In genomic region chr16:87033541-87034300, GRCh38 we compare ENCODE assay signal across 28 cellular contexts.
A peak's percentile ranks its signal among the peaks of the same experiment; 100 is the strongest.
DNase-seq lines count a peak whose midpoint lies in the region; ATAC-seq and TF ChIP-seq lines count a peak whose summit lies in the region.
"Had no signal": no experiment of that assay in that cellular context is flagged by ENCODE, and none has a peak within 500 bp of the region (broad histone marks: within the 10 kb centered on the region; RNA-seq: fewer than 3 reads in every experiment).

No MANE protein-coding gene starts in this region.

- H3K4me1 ChIP-seq in ascending aorta (peaks cover 11 to 14% of the 10 kb centered on the region in 2 donors), cardiac muscle cell (ENCODE audit: low read depth) (peaks cover 27% of the 10 kb centered on the region), smooth muscle cell (ENCODE audit: low read depth) (peaks cover 8% of the 10 kb centered on the region)
- H3K4me1 ChIP-seq: thyroid gland had no signal

- peaks cover 51% of the 10 kb centered on the region for H3K4me1 Mint-ChIP-seq in nephron progenitor cell
- H3K4me1 Mint-ChIP-seq: activated CD4-positive, alpha-beta memory T cell treated with anti-CD3 and anti-CD28 coated beads, Interleukin-2, amount 10 ng/mL, durations not matched to agents 7 days and 5 days; activated T-helper 17 cell treated with anti-CD3 and anti-CD28 coated beads, Interleukin-2, amount 50 U/mL, for 72 hours; stimulated activated naive CD8-positive, alpha-beta T cell treated with anti-CD3 and anti-CD28 coated beads, Interleukin-15, amount 100 ng/mL, for 72 hours had no signal

- 71% methylated on average over 18 of the region's 18 CpGs for WGBS in smooth muscle cell (ENCODE audit: low lambda C conversion rate)

- no peak overlapping the region for H3K27ac Mint-ChIP-seq in nephron progenitor cell
- H3K27ac Mint-ChIP-seq: activated CD4-positive, alpha-beta memory T cell treated with anti-CD3 and anti-CD28 coated beads, Interleukin-2, amount 10 ng/mL, durations not matched to agents 7 days and 5 days; activated naive CD4-positive, alpha-beta T cell treated with anti-CD3 and anti-CD28 coated beads, Interleukin-2, amount 50 U/mL, for 72 hours; activated T-helper 17 cell treated with anti-CD3 and anti-CD28 coated beads, Interleukin-2, amount 50 U/mL, for 72 hours; natural killer cell treated with Interleukin-12 subunit alpha and Interleukin-12 subunit beta and Interleukin-15 and Interleukin-18, amount 100 ng/mL, for 72 hours; progenitor cell of endocrine pancreas; stimulated activated naive CD8-positive, alpha-beta T cell treated with anti-CD3 and anti-CD28 coated beads, Interleukin-15, amount 100 ng/mL, for 72 hours had no signal

- intact Hi-C loops in ascending aorta (cut with DNase I) = no loop called here

- H3K9ac ChIP-seq in smooth muscle cell (ENCODE audit: low read depth) = no peak overlapping the region

- no peak for ATAC-seq in HG03432 (IDR thresholded peaks at IDR 0.05; ENCODE audit: unreplicated experiment)
- ATAC-seq in HG02623 (IDR thresholded peaks at IDR 0.05; ENCODE audit: unreplicated experiment) = no peak
- ATAC-seq: activated naive CD4-positive, alpha-beta T cell treated with anti-CD3 and anti-CD28 coated beads, Interleukin-2, amount 50 U/mL, for 72 hours; activated T-helper 17 cell treated with anti-CD3 and anti-CD28 coated beads, Interleukin-2, amount 50 U/mL, for 72 hours; natural killer cell treated with Interleukin-12 subunit alpha and Interleukin-12 subunit beta and Interleukin-15 and Interleukin-18, amount 100 ng/mL, for 72 hours; PC-3; stimulated activated naive CD8-positive, alpha-beta T cell treated with anti-CD3 and anti-CD28 coated beads, Interleukin-15, amount 100 ng/mL, for 72 hours had no signal

- H4K20me1 ChIP-seq in smooth muscle cell (ENCODE audit: low read depth) = no peaks in the 10 kb centered on the region

- H3K4me3 Mint-ChIP-seq in nephron progenitor cell = peak overlapping the region; percentile 31
- H3K4me3 Mint-ChIP-seq: activated CD4-positive, alpha-beta memory T cell treated with anti-CD3 and anti-CD28 coated beads, Interleukin-2, amount 10 ng/mL, durations not matched to agents 7 days and 5 days; activated T-helper 17 cell treated with anti-CD3 and anti-CD28 coated beads, Interleukin-2, amount 50 U/mL, for 72 hours; natural killer cell treated with Interleukin-12 subunit alpha and Interleukin-12 subunit beta and Interleukin-15 and Interleukin-18, amount 100 ng/mL, for 72 hours; stimulated activated naive CD8-positive, alpha-beta T cell treated with anti-CD3 and anti-CD28 coated beads, Interleukin-15, amount 100 ng/mL, for 72 hours had no signal

- no peak for DNase-seq in ascending aorta (ENCODE audit: low spot score in 2 of 2)
- DNase-seq in cardiac muscle cell (ENCODE audit: low read depth in 1 of 2, low spot score in 1 of 2) = peak; percentile 48 to 75
- DNase-seq in nephron progenitor cell = no peak
- no peak for DNase-seq in smooth muscle cell (lab: John Stamatoyannopoulos, UW; ENCODE audit: unreplicated experiment)
- DNase-seq in C1 segment of cervical spinal cord (lab: John Stamatoyannopoulos, UW) = no peak
- DNase-seq: activated CD4-positive, alpha-beta memory T cell treated with anti-CD3 and anti-CD28 coated beads, Interleukin-2, amount 10 ng/mL, durations not matched to agents 7 days and 5 days; activated CD4-positive, alpha-beta T cell treated with anti-CD3 and anti-CD28 coated beads for 1 hour; activated CD8-positive, alpha-beta memory T cell treated with anti-CD3 and anti-CD28 coated beads, Interleukin-2, amount 50 U/mL, for 48 hours; central memory CD4-positive, alpha-beta T cell; COR-L47; GDM1; glutamatergic neuron; NCI-H1436 treated with DMSO at 0.1 percent for 48 hours; NCI-H510A treated with DMSO at 0.1 percent for 48 hours; NK-92 treated with Interleukin-12 subunit alpha and Interleukin-12 subunit beta, amount 100 ng/mL, for 24 hours; PC-3; stimulated activated naive CD8-positive, alpha-beta T cell treated with anti-CD3 and anti-CD28 coated beads, Interleukin-15, amount 100 ng/mL, for 72 hours; T-helper 2 cell; thyroid gland had no signal

- H3F3A ChIP-seq in smooth muscle cell (ENCODE audit: low read depth) = no peaks in the 10 kb centered on the region

- peaks cover 5% of the 10 kb centered on the region for H3K36me3 Mint-ChIP-seq in nephron progenitor cell (ENCODE audit: low read depth)
- H3K36me3 Mint-ChIP-seq: activated naive CD4-positive, alpha-beta T cell treated with anti-CD3 and anti-CD28 coated beads, Interleukin-2, amount 50 U/mL, for 72 hours; natural killer cell treated with Interleukin-12 subunit alpha and Interleukin-12 subunit beta and Interleukin-15 and Interleukin-18, amount 100 ng/mL, for 72 hours had no signal

- H2AFZ ChIP-seq in smooth muscle cell (ENCODE audit: low read depth) = peak overlapping the region; percentile 4

- H3K4me2 ChIP-seq in smooth muscle cell = peak overlapping the region; percentile 47

- peaks cover 9% of the 10 kb centered on the region for H3K27me3 Mint-ChIP-seq in nephron progenitor cell (ENCODE audit: low read depth, poor library complexity)
- H3K27me3 Mint-ChIP-seq: activated CD4-positive, alpha-beta memory T cell treated with anti-CD3 and anti-CD28 coated beads, Interleukin-2, amount 10 ng/mL, durations not matched to agents 7 days and 5 days; stimulated activated naive CD8-positive, alpha-beta T cell treated with anti-CD3 and anti-CD28 coated beads, Interleukin-15, amount 100 ng/mL, for 72 hours had no signal

- H3K4me3 ChIP-seq in ascending aorta (peak overlapping the region in 1 of 2 donors; percentile 36), cardiac muscle cell (no peak overlapping the region), smooth muscle cell (no peak overlapping the region)
- H3K4me3 ChIP-seq: lung, skin epidermis, thyroid gland had no signal

- H3K79me2 ChIP-seq in smooth muscle cell (ENCODE audit: low read depth) = no peaks in the 10 kb centered on the region

- peak overlapping the region; percentile 84 to 88 for H3K27ac ChIP-seq in ascending aorta
- H3K27ac ChIP-seq in cardiac muscle cell = peak overlapping the region; percentile 61
- no peak overlapping the region for H3K27ac ChIP-seq in smooth muscle cell (ENCODE audit: low read depth)
- H3K27ac ChIP-seq: HL-60, skin epidermis, thyroid gland had no signal

- H3K9me3 Mint-ChIP-seq in nephron progenitor cell = peaks cover 17% of the 10 kb centered on the region
- H3K9me3 Mint-ChIP-seq: activated CD4-positive, alpha-beta memory T cell treated with anti-CD3 and anti-CD28 coated beads, Interleukin-2, amount 10 ng/mL, durations not matched to agents 7 days and 5 days; activated T-helper 17 cell treated with anti-CD3 and anti-CD28 coated beads, Interleukin-2, amount 50 U/mL, for 72 hours; natural killer cell treated with Interleukin-12 subunit alpha and Interleukin-12 subunit beta and Interleukin-15 and Interleukin-18, amount 100 ng/mL, for 72 hours had no signal

- H3K27me3 ChIP-seq in ascending aorta (no peaks in the 10 kb centered on the region), cardiac muscle cell (no peaks in the 10 kb centered on the region), smooth muscle cell (ENCODE audit: low read depth) (peaks cover 2% of the 10 kb centered on the region)
- H3K27me3 ChIP-seq: thyroid gland had no signal

- H3K9me3 ChIP-seq in ascending aorta (no peaks in the 10 kb centered on the region), cardiac muscle cell (ENCODE audit: low read depth) (no peaks in the 10 kb centered on the region), smooth muscle cell (replicated peaks; ENCODE audit: low read depth) (no peaks in the 10 kb centered on the region)
- H3K9me3 ChIP-seq: thyroid gland had no signal

- H3K36me3 ChIP-seq in ascending aorta (no peaks in the 10 kb centered on the region), cardiac muscle cell (no peaks in the 10 kb centered on the region), smooth muscle cell (ENCODE audit: low read depth) (no peaks in the 10 kb centered on the region)
- H3K36me3 ChIP-seq: thyroid gland had no signal

- TF ChIP-seq CTCF in ascending aorta (IDR thresholded peaks at IDR 0.05) = no peak
- no peak for TF ChIP-seq CTCF in cardiac muscle cell (IDR thresholded peaks at IDR 0.05; ENCODE audit: low read depth, low read length)
- TF ChIP-seq CTCF in nephron progenitor cell (IDR thresholded peaks at IDR 0.05) = no peak
- no peak for TF ChIP-seq CTCF in smooth muscle cell (IDR thresholded peaks at IDR 0.05; ENCODE audit: borderline replicate concordance, insufficient read depth, poor library complexity, severe bottlenecking)

Comparison
In these comparisons a context has a peak if more than half of its experiments do, and no peak if none do; other contexts are left out.
1. DNase-seq: peak in cardiac muscle cell (2 of 2); none in ascending aorta (0 of 2), nephron progenitor cell (single experiment), smooth muscle cell (single experiment) and C1 segment of cervical spinal cord (0 of 14).